In genomic region chr17:82985973-82986372, GRCh38 we compare ENCODE assay signal across 8 cellular contexts.
DNase-seq lines count a peak whose midpoint lies in the region; TF ChIP-seq lines count a peak whose summit lies in the region.

No MANE protein-coding gene starts in this region.

- H3K4me3 Mint-ChIP-seq in progenitor cell of endocrine pancreas (ENCODE audit: low read depth), result no peak overlapping the region

- H3K36me3 ChIP-seq in GM06990 (ENCODE audit: control insufficient read depth, insufficient read depth, low read length), result no peaks in the 10 kb centered on the region

- peaks cover 8% of the 10 kb centered on the region for H3K4me1 Mint-ChIP-seq in progenitor cell of endocrine pancreas (ENCODE audit: low read depth)

- peak; percentile 59 for DNase-seq in GM06990 (ENCODE audit: extremely low read depth, insufficient read length)
- peak; percentile 15 to 26 for DNase-seq in activated CD4-positive, alpha-beta T cell treated with anti-CD3 and anti-CD28 coated beads for 24 hours (ENCODE audit: low read depth in 2 of 2)
- DNase-seq in effector CD4-positive, alpha-beta T cell, result peak; percentile 46
- DNase-seq in progenitor cell of endocrine pancreas (ENCODE audit: low spot score, unreplicated experiment), result no peak
- no peak for DNase-seq in globus pallidus (ENCODE audit: low spot score)
- DNase-seq in T1000 (lab: John Stamatoyannopoulos, UW), result no peak
- no peak for DNase-seq in NCI-H774 (lab: John Stamatoyannopoulos, UW)
- DNase-seq in AG08396 (ENCODE audit: low spot score), result no peak

- H3K27me3 ChIP-seq in GM06990 (replicated peaks; ENCODE audit: control insufficient read depth, insufficient read depth, low read length), result no peaks in the 10 kb centered on the region

- H3K36me3 Mint-ChIP-seq in progenitor cell of endocrine pancreas (ENCODE audit: insufficient read depth), result peaks cover 11% of the 10 kb centered on the region

- H3K4me3 ChIP-seq in GM06990 (replicated peaks; ENCODE audit: low read depth, low read length), result no peak overlapping the region

- peak overlapping the region; percentile 85 for H3K27ac Mint-ChIP-seq in progenitor cell of endocrine pancreas

- H3K27me3 Mint-ChIP-seq in progenitor cell of endocrine pancreas, result no peaks in the 10 kb centered on the region

- peaks cover 3% of the 10 kb centered on the region for H3K9me3 Mint-ChIP-seq in progenitor cell of endocrine pancreas (ENCODE audit: low read depth)

- TF ChIP-seq CTCF in GM06990 (IDR thresholded peaks at IDR 0.05; ENCODE audit: insufficient read depth, low read length, poor library complexity, severe bottlenecking) (no peak), progenitor cell of endocrine pancreas (IDR thresholded peaks at IDR 0.05; ENCODE audit: unreplicated experiment) (no peak)

Comparison
In these comparisons a context has a peak if more than half of its experiments do, and no peak if none do; other contexts are left out.
1. DNase-seq: peak in GM06990 (single experiment), activated CD4-positive, alpha-beta T cell treated with anti-CD3 and anti-CD28 coated beads for 24 hours (2 of 2) and effector CD4-positive, alpha-beta T cell (single experiment); none in progenitor cell of endocrine pancreas (single experiment), globus pallidus (single experiment), T1000 (single experiment), NCI-H774 (single experiment) and AG08396 (single experiment).